9 cellular contexts compared by ENCODE assay signal in genomic region chr6:111922454-111923297, GRCh38. TPM values are rescaled to one million over a fixed set of nuclear protein-coding genes. Genes with fewer than 3 reads are reported as not detected.
DNase-seq lines count a peak whose midpoint lies in the region; ATAC-seq, FAIRE-seq and TF ChIP-seq lines count a peak whose summit lies in the region.
"Had no signal": no experiment of that assay in that cellular context is flagged by ENCODE, and none has a peak within 500 bp of the region (broad histone marks: within the 10 kb centered on the region; RNA-seq: fewer than 3 reads in every experiment).

No MANE protein-coding gene starts in this region.

- no peaks in the 10 kb centered on the region for H3K9me3 ChIP-seq in astrocyte (ENCODE audit: insufficient read depth, low read depth, low read length)
- no peaks in the 10 kb centered on the region for H3K9me3 ChIP-seq in T-helper 17 cell (ENCODE audit: control insufficient read depth, low read length, poor library complexity, severe bottlenecking)

- H3K4me2 ChIP-seq in astrocyte (ENCODE audit: low read length) = no peak overlapping the region

- H3K36me3 Mint-ChIP-seq in activated T-cell treated with anti-CD3 and anti-CD28 coated beads, Interleukin-2, amount 50 U/mL, for 24 hours (ENCODE audit: low read depth) = no peaks in the 10 kb centered on the region
- H3K36me3 Mint-ChIP-seq in activated T-cell treated with anti-CD3 and anti-CD28 coated beads, Interleukin-2, amount 50 U/mL, for 72 hours (ENCODE audit: insufficient read depth in 2 of 2) = no peaks in the 10 kb centered on the region
- H3K36me3 Mint-ChIP-seq in astrocyte (ENCODE audit: low read depth, unreplicated experiment) = no peaks in the 10 kb centered on the region
- H3K36me3 Mint-ChIP-seq in progenitor cell of endocrine pancreas (ENCODE audit: insufficient read depth) = no peaks in the 10 kb centered on the region
- H3K36me3 Mint-ChIP-seq in T-helper 17 cell (ENCODE audit: low read depth) = no peaks in the 10 kb centered on the region

- DNase-seq in activated T-cell treated with anti-CD3 and anti-CD28 coated beads, Interleukin-2, amount 50 U/mL, for 24 hours = no peak
- DNase-seq in activated T-cell treated with anti-CD3 and anti-CD28 coated beads, Interleukin-2, amount 50 U/mL, for 72 hours = no peak
- DNase-seq in NCI-H2171 (lab: John Stamatoyannopoulos, UW) (peak; percentile 6), astrocyte (ENCODE audit: low read depth) (peak; percentile 71), stromal cell of bone marrow (ENCODE audit: low read depth) (peak; percentile 65), progenitor cell of endocrine pancreas (ENCODE audit: low spot score, unreplicated experiment) (no peak), T-helper 17 cell (no peak)

- H3K9me3 Mint-ChIP-seq in activated T-cell treated with anti-CD3 and anti-CD28 coated beads, Interleukin-2, amount 50 U/mL, for 24 hours = no peaks in the 10 kb centered on the region
- peaks cover 0 to 2% of the 10 kb centered on the region in 2 donors for H3K9me3 Mint-ChIP-seq in activated T-cell treated with anti-CD3 and anti-CD28 coated beads, Interleukin-2, amount 50 U/mL, for 72 hours
- H3K9me3 Mint-ChIP-seq in astrocyte (ENCODE audit: unreplicated experiment) (peaks cover 2% of the 10 kb centered on the region), progenitor cell of endocrine pancreas (ENCODE audit: low read depth) (no peaks in the 10 kb centered on the region)

- no peak overlapping the region for H3K9ac ChIP-seq in astrocyte (ENCODE audit: low read length)

- H2AFZ ChIP-seq in astrocyte (ENCODE audit: low read depth, low read length) = no peak overlapping the region

- no peak overlapping the region for H3K4me3 ChIP-seq in astrocyte (ENCODE audit: insufficient read depth, low read depth, low read length)

- H3K79me2 ChIP-seq in astrocyte (ENCODE audit: insufficient read depth, low read length) = no peaks in the 10 kb centered on the region

- TF ChIP-seq CTCF in astrocyte (IDR thresholded peaks at IDR 0.05; ENCODE audit: insufficient read depth, low read depth, low read length) (no peak), progenitor cell of endocrine pancreas (IDR thresholded peaks at IDR 0.05; ENCODE audit: unreplicated experiment) (no peak)

- no peak overlapping the region for H3K4me3 Mint-ChIP-seq in activated T-cell treated with anti-CD3 and anti-CD28 coated beads, Interleukin-2, amount 50 U/mL, for 24 hours
- H3K4me3 Mint-ChIP-seq in activated T-cell treated with anti-CD3 and anti-CD28 coated beads, Interleukin-2, amount 50 U/mL, for 72 hours = no peak overlapping the region
- no peak overlapping the region for H3K4me3 Mint-ChIP-seq in astrocyte (ENCODE audit: unreplicated experiment)
- no peak overlapping the region for H3K4me3 Mint-ChIP-seq in progenitor cell of endocrine pancreas (ENCODE audit: low read depth)
- H3K4me3 Mint-ChIP-seq in T-helper 17 cell = no peak overlapping the region

- FAIRE-seq in astrocyte (lab: Jason Lieb, UNC) = peak; percentile 92

- H3K27me3 ChIP-seq in astrocyte (ENCODE audit: insufficient read depth, low read length) = no peaks in the 10 kb centered on the region

- ATAC-seq in activated T-cell treated with anti-CD3 and anti-CD28 coated beads, Interleukin-2, amount 50 U/mL, for 72 hours (replicated peaks in 1 of 2) = no peak
- ATAC-seq in T-helper 17 cell (no peak), HG03108 (IDR thresholded peaks at IDR 0.05; ENCODE audit: unreplicated experiment) (no peak)
- ATAC-seq: Panc1 had no signal

- H3K27ac ChIP-seq in astrocyte (ENCODE audit: low read depth, low read length) = no peak overlapping the region

- no peaks in the 10 kb centered on the region for H4K20me1 ChIP-seq in astrocyte (ENCODE audit: insufficient read depth, low read length)

- peak overlapping the region; percentile 7 for H3K27ac Mint-ChIP-seq in activated T-cell treated with anti-CD3 and anti-CD28 coated beads, Interleukin-2, amount 50 U/mL, for 24 hours
- no peak overlapping the region for H3K27ac Mint-ChIP-seq in activated T-cell treated with anti-CD3 and anti-CD28 coated beads, Interleukin-2, amount 50 U/mL, for 72 hours
- H3K27ac Mint-ChIP-seq in astrocyte (ENCODE audit: unreplicated experiment) (peak overlapping the region; percentile 81), progenitor cell of endocrine pancreas (no peak overlapping the region), T-helper 17 cell (no peak overlapping the region)

- H3K4me1 ChIP-seq in astrocyte (ENCODE audit: insufficient read depth, low read length) = peaks cover 17% of the 10 kb centered on the region

- H3K4me1 Mint-ChIP-seq in activated T-cell treated with anti-CD3 and anti-CD28 coated beads, Interleukin-2, amount 50 U/mL, for 24 hours (ENCODE audit: low read depth) = peaks cover 34% of the 10 kb centered on the region
- peaks cover 48% of the 10 kb centered on the region for H3K4me1 Mint-ChIP-seq in activated T-cell treated with anti-CD3 and anti-CD28 coated beads, Interleukin-2, amount 50 U/mL, for 72 hours (ENCODE audit: low read depth)
- peaks cover 18% of the 10 kb centered on the region for H3K4me1 Mint-ChIP-seq in astrocyte (ENCODE audit: low read depth, unreplicated experiment)
- no peaks in the 10 kb centered on the region for H3K4me1 Mint-ChIP-seq in progenitor cell of endocrine pancreas (ENCODE audit: low read depth)
- no peaks in the 10 kb centered on the region for H3K4me1 Mint-ChIP-seq in T-helper 17 cell

- H3K36me3 ChIP-seq in astrocyte (ENCODE audit: insufficient read depth, low read length) = no peaks in the 10 kb centered on the region

- H3K27me3 Mint-ChIP-seq in activated T-cell treated with anti-CD3 and anti-CD28 coated beads, Interleukin-2, amount 50 U/mL, for 24 hours = no peaks in the 10 kb centered on the region
- no peaks in the 10 kb centered on the region for H3K27me3 Mint-ChIP-seq in activated T-cell treated with anti-CD3 and anti-CD28 coated beads, Interleukin-2, amount 50 U/mL, for 72 hours (ENCODE audit: low read depth)
- H3K27me3 Mint-ChIP-seq in astrocyte (ENCODE audit: low read depth, unreplicated experiment) (no peaks in the 10 kb centered on the region), progenitor cell of endocrine pancreas (peaks cover 9% of the 10 kb centered on the region), T-helper 17 cell (no peaks in the 10 kb centered on the region)

RNA-seq across cellular contexts. Expression of gene FYN, which starts 49.4 kb away (rescaled TPM):
- total RNA-seq in activated T-cell treated with anti-CD3 and anti-CD28 coated beads, Interleukin-2, amount 50 U/mL, for 72 hours = 100 to 1,000 TPM; 504 to 505 TPM
- total RNA-seq in astrocyte = 167 and 168 TPM in 2 replicates
- total RNA-seq in progenitor cell of endocrine pancreas = 159 and 169 TPM in 2 replicates
- 100 to 1,000 TPM; 455 to 472 TPM for total RNA-seq in T-helper 17 cell

Comparison
In these comparisons a context has a peak if more than half of its experiments do, and no peak if none do; other contexts are left out.
1. H3K27ac Mint-ChIP-seq: peak in activated T-cell treated with anti-CD3 and anti-CD28 coated beads, Interleukin-2, amount 50 U/mL, for 24 hours (single experiment) and astrocyte (single experiment); none in activated T-cell treated with anti-CD3 and anti-CD28 coated beads, Interleukin-2, amount 50 U/mL, for 72 hours (single experiment), progenitor cell of endocrine pancreas (single experiment) and T-helper 17 cell (single experiment).
2. DNase-seq: peak in NCI-H2171 (single experiment), astrocyte (single experiment) and stromal cell of bone marrow (single experiment); none in activated T-cell treated with anti-CD3 and anti-CD28 coated beads, Interleukin-2, amount 50 U/mL, for 24 hours (single experiment), activated T-cell treated with anti-CD3 and anti-CD28 coated beads, Interleukin-2, amount 50 U/mL, for 72 hours (0 of 2), progenitor cell of endocrine pancreas (single experiment) and T-helper 17 cell (0 of 3).